12 cellular contexts compared by ENCODE assay signal in genomic region chr5:149747833-149748366, GRCh38. TPM values are rescaled to one million over a fixed set of nuclear protein-coding genes. Genes with fewer than 3 reads are reported as not detected.
DNase-seq lines count a peak whose midpoint lies in the region; ATAC-seq and TF ChIP-seq lines count a peak whose summit lies in the region.
"Had no signal": no experiment of that assay in that cellular context is flagged by ENCODE, and none has a peak within 500 bp of the region (broad histone marks: within the 10 kb centered on the region; RNA-seq: fewer than 3 reads in every experiment).

No MANE protein-coding gene starts in this region.

- no peaks in the 10 kb centered on the region; the same call in 1 of the 2 replicates for H3K79me2 ChIP-seq in PC-9 (ENCODE audit: low read depth)

- intact Hi-C loops in PC-9 (cut with micrococcal nuclease; ENCODE audit: unreplicated experiment) = loop anchor here (1.0 to 10.0 kb wide), 5 partner anchors 13 to 257 kb away; partner anchors contain the start of genes HMGXB3 and TIGD6
- intact Hi-C loops in left colon (cut with DNase I, micrococcal nuclease) = no loop called here

- CTCF ChIA-PET in PC-9 (lab: Charles Lee) = interaction anchor here (0.6 kb wide), 1 partner anchor 80 kb away, joined by 3 read pairs; no protein-coding TSS in a partner anchor

- no peaks in the 10 kb centered on the region for H3K9me3 Mint-ChIP-seq in progenitor cell of endocrine pancreas (ENCODE audit: low read depth)
- H3K9me3 Mint-ChIP-seq: H9 had no signal

- H3K4me3 ChIP-seq in PC-9 = no peak overlapping the region
- no peak overlapping the region for H3K4me3 ChIP-seq in skeletal muscle tissue (ENCODE audit: low read length in 3 of 3)
- H3K4me3 ChIP-seq: SJSA1 had no signal

- peaks cover 1% of the 10 kb centered on the region for H3K4me1 Mint-ChIP-seq in progenitor cell of endocrine pancreas (ENCODE audit: low read depth)

- H3K4me2 ChIP-seq in PC-9 = peak overlapping the region; percentile 64

- H3K27me3 Mint-ChIP-seq in progenitor cell of endocrine pancreas = peaks cover 24% of the 10 kb centered on the region

- no peaks in the 10 kb centered on the region for H3K27me3 ChIP-seq in PC-9 (ENCODE audit: insufficient read depth, low read depth)
- no peaks in the 10 kb centered on the region for H3K27me3 ChIP-seq in skeletal muscle tissue (ENCODE audit: control insufficient read depth in 3 of 3, insufficient read depth in 3 of 3, low read length in 3 of 3)

- H3K4me1 ChIP-seq in PC-9 (replicated peaks; ENCODE audit: insufficient read depth) (peaks cover 49% of the 10 kb centered on the region), skeletal muscle tissue (ENCODE audit: control insufficient read depth in 3 of 3, insufficient read depth in 3 of 3, low read length in 3 of 3) (peaks cover 37 to 76% (median 49%) of the 10 kb centered on the region in 3 donors)
- H3K4me1 ChIP-seq: SJSA1 had no signal

- no peak for TF ChIP-seq CTCF in PC-9 (conservative IDR thresholded peaks at IDR 0.05)
- TF ChIP-seq CTCF in progenitor cell of endocrine pancreas (IDR thresholded peaks at IDR 0.05; ENCODE audit: unreplicated experiment) = no peak

- no peaks in the 10 kb centered on the region for H3K36me3 Mint-ChIP-seq in progenitor cell of endocrine pancreas (ENCODE audit: insufficient read depth)

- DNase-seq in PC-9 = peak in 1 of 2 experiments; percentile 48
- no peak for DNase-seq in left colon
- no peak for DNase-seq in stimulated activated CD4-positive, alpha-beta T cell treated with anti-CD3 and anti-CD28 coated beads, Interleukin-2, amount 100 ng/mL, for 24 hours
- no peak for DNase-seq in progenitor cell of endocrine pancreas (ENCODE audit: low spot score, unreplicated experiment)
- DNase-seq: activated naive CD4-positive, alpha-beta T cell treated with anti-CD3 and anti-CD28 coated beads, Interleukin-2, amount 50 U/mL, for 16 hours; central memory CD4-positive, alpha-beta T cell; H9 had no signal

- ATAC-seq in GM18868 (IDR thresholded peaks at IDR 0.05; ENCODE audit: unreplicated experiment) (peak; percentile 37), left colon (peak; percentile 2), GM21367 (IDR thresholded peaks at IDR 0.05; ENCODE audit: unreplicated experiment) (no peak)

- no peak overlapping the region for H3K9ac ChIP-seq in skeletal muscle tissue (ENCODE audit: low read depth in 1 of 3, low read length in 3 of 3)

- peak overlapping the region; percentile 54 for H3K27ac ChIP-seq in PC-9
- H3K27ac ChIP-seq in skeletal muscle tissue (ENCODE audit: low read depth, low read length) = peak overlapping the region; percentile 61
- H3K27ac ChIP-seq: C4-2B, SJSA1 had no signal

- no TSS peak for BruUV-seq in PC-9 (replicated peaks; lab: Mats Ljungman, UMichigan)

- H3K36me3 ChIP-seq in PC-9 (ENCODE audit: low read depth) = no peaks in the 10 kb centered on the region
- H3K36me3 ChIP-seq in skeletal muscle tissue (ENCODE audit: control insufficient read depth in 3 of 3, insufficient read depth in 3 of 3, low read length in 3 of 3) = no peaks in the 10 kb centered on the region
- H3K36me3 ChIP-seq: SJSA1 had no signal

- no peaks in the 10 kb centered on the region for H3K9me2 ChIP-seq in PC-9 (ENCODE audit: insufficient read depth)

- H3F3A ChIP-seq in PC-9 (ENCODE audit: insufficient read depth, low read depth) = peaks cover 16% of the 10 kb centered on the region; the same call in 1 of the 2 replicates

- H2AFZ ChIP-seq in PC-9 = no peak overlapping the region

- no peaks in the 10 kb centered on the region for H3K9me3 ChIP-seq in PC-9 (ENCODE audit: insufficient read depth, low read depth)
- H3K9me3 ChIP-seq in skeletal muscle tissue (ENCODE audit: control insufficient read depth in 3 of 3, low read length in 3 of 3) = no peaks in the 10 kb centered on the region
- H3K9me3 ChIP-seq: SJSA1 had no signal

- H3K4me3 Mint-ChIP-seq in progenitor cell of endocrine pancreas (ENCODE audit: low read depth) = no peak overlapping the region
- H3K4me3 Mint-ChIP-seq: H9 had no signal

- H4K20me1 ChIP-seq in PC-9 (ENCODE audit: insufficient read depth) = no peaks in the 10 kb centered on the region

- H3K27ac Mint-ChIP-seq in progenitor cell of endocrine pancreas = no peak overlapping the region

- POLR2A ChIA-PET in PC-9 (lab: Charles Lee; ENCODE audit: unreplicated experiment) = interaction anchor here (0.7 kb wide), 1 partner anchor 13 kb away, joined by 21 read pairs; no protein-coding TSS in a partner anchor

RNA-seq across cellular contexts. Expression of gene PPARGC1B, which starts 17.8 kb away (rescaled TPM):
- total RNA-seq in PC-9 (2021) = 3.2 and 3.4 TPM in 2 replicates
- total RNA-seq in left colon = 10 to 100 TPM; 25.7 to 60.8 TPM
- 4.2 TPM for total RNA-seq in skeletal muscle tissue
- total RNA-seq in progenitor cell of endocrine pancreas = 0.24 and 0.44 TPM in 2 replicates
